Comparison of ENCODE assay signal across 12 cellular contexts in genomic region chr6:155142163-155142901, GRCh38.
DNase-seq lines count a peak whose midpoint lies in the region; ATAC-seq and TF ChIP-seq lines count a peak whose summit lies in the region.
"Had no signal": no experiment of that assay in that cellular context is flagged by ENCODE, and none has a peak within 500 bp of the region (broad histone marks: within the 10 kb centered on the region; RNA-seq: fewer than 3 reads in every experiment).

No MANE protein-coding gene starts in this region.

- no peaks in the 10 kb centered on the region for H3K9me3 Mint-ChIP-seq in CD8-positive, alpha-beta memory T cell

- no peaks in the 10 kb centered on the region for H3K9me3 ChIP-seq in CD8-positive, alpha-beta memory T cell (ENCODE audit: low read length)
- H3K9me3 ChIP-seq in endocrine pancreas (ENCODE audit: control insufficient read depth, low read length) (no peaks in the 10 kb centered on the region), parathyroid adenoma (ENCODE audit: control insufficient read depth, low read length) (no peaks in the 10 kb centered on the region)

- H3K27me3 ChIP-seq in CD8-positive, alpha-beta memory T cell (ENCODE audit: insufficient read depth, low read length, poor library complexity, severe bottlenecking): no peaks in the 10 kb centered on the region
- H3K27me3 ChIP-seq in endocrine pancreas (ENCODE audit: control insufficient read depth, insufficient read depth, low read length): no peaks in the 10 kb centered on the region
- H3K27me3 ChIP-seq in parathyroid adenoma (ENCODE audit: control insufficient read depth, insufficient read depth, low read length): no peaks in the 10 kb centered on the region

- peak overlapping the region in 6 of 7 donors; percentile 71 to 88 (median 85) for H3K4me3 Mint-ChIP-seq in CD8-positive, alpha-beta memory T cell

- H3K79me2 ChIP-seq in parathyroid adenoma: no peaks in the 10 kb centered on the region

- no peaks in the 10 kb centered on the region for H3K36me3 ChIP-seq in CD8-positive, alpha-beta memory T cell (ENCODE audit: insufficient read depth, low read length)
- no peaks in the 10 kb centered on the region for H3K36me3 ChIP-seq in endocrine pancreas (ENCODE audit: control insufficient read depth, insufficient read depth, low read length)
- no peaks in the 10 kb centered on the region for H3K36me3 ChIP-seq in parathyroid adenoma (ENCODE audit: control insufficient read depth, insufficient read depth, low read length)

- H3K27me3 Mint-ChIP-seq in CD8-positive, alpha-beta memory T cell: no peaks in the 10 kb centered on the region

- peaks cover 14% of the 10 kb centered on the region for H3K4me1 ChIP-seq in CD8-positive, alpha-beta memory T cell (ENCODE audit: insufficient read depth, low read length)
- H3K4me1 ChIP-seq in endocrine pancreas (ENCODE audit: control insufficient read depth, insufficient read depth, low read length) (no peaks in the 10 kb centered on the region), parathyroid adenoma (no peaks in the 10 kb centered on the region)

- H3K27ac ChIP-seq in CD8-positive, alpha-beta memory T cell (ENCODE audit: low read depth, low read length): no peak overlapping the region
- no peak overlapping the region for H3K27ac ChIP-seq in parathyroid adenoma

- peaks cover 20 to 28% (median 22%) of the 10 kb centered on the region in 3 donors for H3K4me1 Mint-ChIP-seq in CD8-positive, alpha-beta memory T cell

- no peak overlapping the region for H3K4me2 ChIP-seq in parathyroid adenoma (ENCODE audit: low read length)

- peak overlapping the region; percentile 30 for H2AFZ ChIP-seq in parathyroid adenoma

- TF ChIP-seq CTCF in parathyroid adenoma (IDR thresholded peaks at IDR 0.05): no peak

- H3K4me3 ChIP-seq in CD8-positive, alpha-beta memory T cell (ENCODE audit: low read length): peak overlapping the region; percentile 44
- H3K4me3 ChIP-seq in endocrine pancreas (ENCODE audit: control insufficient read depth, insufficient read depth, low read length): peak overlapping the region; percentile 58
- H3K4me3 ChIP-seq in parathyroid adenoma (ENCODE audit: low read depth, low read length): no peak overlapping the region

- POLR2A ChIA-PET in CD8-positive, alpha-beta memory T cell (lab: Charles Lee): no interaction called here

- no peak for ATAC-seq in GM18870 (IDR thresholded peaks at IDR 0.05; ENCODE audit: unreplicated experiment)
- ATAC-seq in GM21576 (IDR thresholded peaks at IDR 0.05; ENCODE audit: unreplicated experiment): no peak
- ATAC-seq: left colon had no signal

- H3K27ac Mint-ChIP-seq in CD8-positive, alpha-beta memory T cell: peak overlapping the region; percentile 57 to 98 (median 96)

- H3K36me3 Mint-ChIP-seq in CD8-positive, alpha-beta memory T cell: peaks cover 0 to 15% (median 1%) of the 10 kb centered on the region in 3 donors

- H3K9ac ChIP-seq in endocrine pancreas (ENCODE audit: control insufficient read depth, insufficient read depth, low read length) (no peak overlapping the region), parathyroid adenoma (no peak overlapping the region)

- no peak for DNase-seq in CD8-positive, alpha-beta memory T cell
- DNase-seq in RPMI7951 (ENCODE audit: low read depth) (peak; percentile 67), putamen (ENCODE audit: low spot score) (no peak), NCI-H2081 treated with DMSO at 0.1 percent for 48 hours (lab: John Stamatoyannopoulos, UW) (no peak)
- DNase-seq: effector CD8-positive, alpha-beta T cell; KG1; left colon; stimulated activated CD4-positive, alpha-beta T cell treated with anti-CD3 and anti-CD28 coated beads, Interleukin-1b, Interleukin-23, amount 100 ng/mL, for 48 hours had no signal

- CTCF ChIA-PET in CD8-positive, alpha-beta memory T cell (lab: Charles Lee): interaction anchor here (0.6 kb wide), 1 partner anchor 48 kb away, joined by 3 read pairs; no protein-coding TSS in a partner anchor
